In the genomic region with DNA sequence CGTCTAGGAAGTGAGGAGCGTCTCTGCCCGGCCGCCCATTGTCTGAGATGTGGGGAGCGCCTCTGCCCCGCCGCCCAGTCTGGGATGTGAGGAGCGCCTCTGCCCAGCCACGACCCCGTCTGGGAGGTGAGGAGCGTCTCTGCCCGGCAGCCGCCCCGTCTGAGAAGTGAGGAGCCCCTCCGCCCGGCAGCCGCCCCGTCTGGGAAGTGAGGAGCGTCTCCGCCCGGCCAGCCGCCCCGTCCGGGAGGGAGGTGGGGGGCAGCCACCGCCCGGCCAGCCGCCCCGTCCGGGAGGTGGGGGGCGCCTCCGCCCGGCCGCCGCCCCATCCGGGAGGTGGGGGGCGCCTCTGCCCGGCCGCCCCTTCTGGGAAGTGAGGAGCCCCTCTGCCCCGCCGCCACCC, we compare ENCODE assay signal across 2 cellular contexts. TPM values are rescaled to one million over a fixed set of nuclear protein-coding genes. Genes with fewer than 3 reads are reported as not detected.
"Had no signal": no experiment of that assay in that cellular context is flagged by ENCODE, and none has a peak within 500 bp of the region (broad histone marks: within the 10 kb centered on the region; RNA-seq: fewer than 3 reads in every experiment).

No MANE protein-coding gene starts in this region.

RNA-seq across cellular contexts. Expression of a gene that starts 13.0 kb away (rescaled TPM):
- total RNA-seq: G401, GM12878 had no signal
